1 cellular context compared by ENCODE assay signal in the genomic region with DNA sequence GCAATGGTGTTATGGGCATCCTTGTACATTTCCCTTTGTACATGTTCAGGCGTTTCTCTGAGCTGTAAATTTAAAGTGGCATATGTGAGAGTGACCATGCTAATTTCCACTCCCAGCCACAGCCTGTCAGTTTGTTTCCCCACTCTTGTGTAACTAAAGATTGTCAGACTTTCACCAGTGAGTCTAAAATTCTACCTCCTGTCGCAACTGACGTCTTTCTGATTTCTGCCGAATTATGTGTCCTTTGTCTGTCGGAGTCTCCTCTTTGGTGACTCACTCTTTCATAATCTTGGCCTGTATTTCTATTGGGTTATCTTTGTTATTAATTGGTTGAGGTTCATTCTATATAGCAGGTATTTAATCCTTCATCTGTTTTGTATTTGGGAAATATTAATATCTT.
TF ChIP-seq lines count a peak whose summit lies in the region.

No MANE protein-coding gene starts in this region.

TF ChIP-seq in SK-N-SH, 30 proteins besides CTCF, POLR2A, EP300 and RAD21:
- no peak for TF ChIP-seq FOSL2 (IDR thresholded peaks at IDR 0.05; ENCODE audit: borderline replicate concordance, low read depth)
- TF ChIP-seq JUND (IDR thresholded peaks at IDR 0.05) = 0 out of 2 replicates have a peak, but pooled peaks have one; percentile 19
- no peak for TF ChIP-seq MXI1 (IDR thresholded peaks at IDR 0.05; ENCODE audit: low read depth, low read length)
- no peak for TF ChIP-seq RCOR1 (IDR thresholded peaks at IDR 0.05; ENCODE audit: low read length)
- TF ChIP-seq TEAD4 (IDR thresholded peaks at IDR 0.05; ENCODE audit: borderline replicate concordance, insufficient read depth) = no peak
